ENCODE assay signal across 8 cellular contexts in genomic region chr17:81666092-81666341, GRCh38. TPM values are rescaled to one million over a fixed set of nuclear protein-coding genes. Genes with fewer than 3 reads are reported as not detected.
DNase-seq lines count a peak whose midpoint lies in the region; ATAC-seq, FAIRE-seq and TF ChIP-seq lines count a peak whose summit lies in the region.

No MANE protein-coding gene starts in this region.

- CTCF ChIA-PET in activated CD4-positive, alpha-beta T cell treated with anti-CD3 and anti-CD28 coated beads for 36 hours (lab: Charles Lee), result interaction anchor here (0.5 to 0.6 kb wide), 2 partner anchors 10 to 187 kb away, joined by 3 read pairs; no protein-coding TSS in a partner anchor
- CTCF ChIA-PET in GM12878 (lab: Yijun Ruan, JAX) (interaction anchor here (1.2 kb wide), 1 partner anchor 36 kb away, joined by 3 read pairs; no protein-coding TSS in a partner anchor), HEK293T (lab: Yijun Ruan, JAX) (no interaction called here)

- TF ChIP-seq CTCF in GM12878 (IDR thresholded peaks at IDR 0.05 in 2 of 3, conservative IDR thresholded peaks at IDR 0.05 in 1 of 3; ENCODE audit: control insufficient read depth in 2 of 3, extremely low read depth in 1 of 3, insufficient read depth in 1 of 3, low read depth in 3 of 3, low read length in 3 of 3) (no peak), thoracic aorta (IDR thresholded peaks at IDR 0.05) (no peak)

- peak overlapping the region; percentile 99 for H3K9ac ChIP-seq in GM12878 (ENCODE audit: control insufficient read depth, insufficient read depth, low read length)

- H3K4me3 Mint-ChIP-seq in activated CD4-positive, alpha-beta T cell treated with anti-CD3 and anti-CD28 coated beads for 36 hours, result peak overlapping the region; percentile 91

- H3K9me3 ChIP-seq in GM12878 (replicated peaks; ENCODE audit: control insufficient read depth, insufficient read depth, low read length) (no peaks in the 10 kb centered on the region), thoracic aorta (no peaks in the 10 kb centered on the region)

- no peaks in the 10 kb centered on the region for H3K27me3 Mint-ChIP-seq in activated CD4-positive, alpha-beta T cell treated with anti-CD3 and anti-CD28 coated beads for 36 hours

- SMC1A ChIA-PET in GM12878 (lab: Charles Lee; ENCODE audit: uncharacterized antibody, unreplicated experiment), result no interaction called here

- intact Hi-C loops in activated CD4-positive, alpha-beta T cell treated with anti-CD3 and anti-CD28 coated beads for 36 hours (cut with DNase I, micrococcal nuclease), result loop anchor here (1.0 to 5.0 kb wide), 12 partner anchors 17 to 443 kb away; partner anchors contain the start of genes MRPL12 (in 2 of the 2), P4HB (in 2 of the 2), ALYREF (in 1 of the 2) and ANAPC11 (in 1 of the 2)
- intact Hi-C loops in GM12878 (cut with micrococcal nuclease; ENCODE audit: unreplicated experiment), result loop anchor here (2.0 kb wide), 1 partner anchor 29 kb away; the partner anchor contains the start of genes NPLOC4 and TSPAN10

- no peak for TF ChIP-seq EP300 in GM12878 (IDR thresholded peaks at IDR 0.05; ENCODE audit: borderline replicate concordance in 1 of 2, control insufficient read depth in 1 of 2, low read depth in 2 of 2, low read length in 2 of 2)

- H3K27me3 ChIP-seq in GM12878 (replicated peaks in 1 of 2; ENCODE audit: control insufficient read depth in 2 of 2, insufficient read depth in 2 of 2, low read length in 1 of 2), result no peaks in the 10 kb centered on the region
- no peaks in the 10 kb centered on the region for H3K27me3 ChIP-seq in thoracic aorta (replicated peaks; ENCODE audit: insufficient read depth)

- peaks cover 53% of the 10 kb centered on the region for H3K4me1 Mint-ChIP-seq in activated CD4-positive, alpha-beta T cell treated with anti-CD3 and anti-CD28 coated beads for 36 hours

- POLR2A ChIA-PET in activated CD4-positive, alpha-beta T cell treated with anti-CD3 and anti-CD28 coated beads for 36 hours (lab: Charles Lee), result interaction anchor here (0.7 to 1.5 kb wide), 4 partner anchors 18 to 148 kb away, joined by 3 to 7 read pairs (median 4); partner anchors contain the start of genes ARL16 and HGS
- POLR2A ChIA-PET in GM12878 (lab: Charles Lee), result interaction anchor here (0.6 to 1.4 kb wide), 5 partner anchors 11 to 167 kb away, joined by 3 to 6 read pairs (median 5); partner anchors contain the start of genes ARL16, HGS, MCRIP1 and MRPL12
- POLR2A ChIA-PET in HEK293T (lab: Yijun Ruan, JAX), result interaction anchor here (0.7 to 2.8 kb wide), 17 partner anchors 10 to 271 kb away, joined by 3 to 29 read pairs (median 4); partner anchors contain the start of genes ARL16, BAHCC1, HGS and MCRIP1

- H3K36me3 Mint-ChIP-seq in activated CD4-positive, alpha-beta T cell treated with anti-CD3 and anti-CD28 coated beads for 36 hours (ENCODE audit: low read depth), result peaks cover 41% of the 10 kb centered on the region

- H3K4me2 ChIP-seq in GM12878 (ENCODE audit: control insufficient read depth, insufficient read depth), result peak overlapping the region; percentile 98

- H3K36me3 ChIP-seq in GM12878 (ENCODE audit: control insufficient read depth in 2 of 2, insufficient read depth in 2 of 2, low read length in 1 of 2), result peaks cover 2 to 5% of the 10 kb centered on the region in 2 experiments
- H3K36me3 ChIP-seq in thoracic aorta, result peaks cover 13% of the 10 kb centered on the region

- DNase-seq in activated CD4-positive, alpha-beta T cell treated with anti-CD3 and anti-CD28 coated beads for 36 hours, result peak; percentile 48
- no peak for DNase-seq in activated CD4-positive, alpha-beta T cell treated with anti-CD3 and anti-CD28 coated beads for 1 hour
- no peak for DNase-seq in Jurkat, Clone E6-1 (ENCODE audit: low read depth, low spot score)
- DNase-seq in GM12878 (ENCODE audit: low read depth, low spot score) (no peak), left kidney (ENCODE audit: low read depth, low spot score) (peak; percentile 85), thoracic aorta (ENCODE audit: low spot score) (no peak), HEK293T (ENCODE audit: extremely low spot score) (no peak)

- H3K4me3 ChIP-seq in Jurkat, Clone E6-1 (ENCODE audit: low read length), result peak overlapping the region; percentile 97
- peak overlapping the region; percentile 98 for H3K4me3 ChIP-seq in GM12878
- H3K4me3 ChIP-seq in thoracic aorta, result peak overlapping the region; percentile 100

- H3K27ac ChIP-seq in GM12878 (ENCODE audit: control insufficient read depth, insufficient read depth) (peak overlapping the region; percentile 97), thoracic aorta (peak overlapping the region; percentile 77 to 89)

- peak overlapping the region; percentile 78 for H2AFZ ChIP-seq in GM12878 (ENCODE audit: control insufficient read depth, low read depth, low read length)

- peak; percentile 15 for ATAC-seq in activated CD4-positive, alpha-beta T cell treated with anti-CD3 and anti-CD28 coated beads for 36 hours
- ATAC-seq in GM12878 (no peak), thoracic aorta (ENCODE audit: insufficient number of reproducible peaks, low FRiP score, low read depth) (no peak), HG02870 (IDR thresholded peaks at IDR 0.05; ENCODE audit: unreplicated experiment) (no peak)

- peaks cover 15% of the 10 kb centered on the region for H3K4me1 ChIP-seq in GM12878 (ENCODE audit: control insufficient read depth, insufficient read depth, low read length)
- H3K4me1 ChIP-seq in thoracic aorta (ENCODE audit: control insufficient read depth in 1 of 2, low read depth in 2 of 2), result peaks cover 9 to 25% of the 10 kb centered on the region in 2 donors

- TF ChIP-seq POLR2A in GM12878 (IDR thresholded peaks at IDR 0.05; ENCODE audit: low read depth, low read length), result no peak

- peaks cover 33% of the 10 kb centered on the region for H3K79me2 ChIP-seq in GM12878 (ENCODE audit: control insufficient read depth, insufficient read depth, low read length)

- no peak for TF ChIP-seq RAD21 in GM12878 (IDR thresholded peaks at IDR 0.05; ENCODE audit: insufficient read depth, low read depth, low read length)

- H3K9me3 Mint-ChIP-seq in activated CD4-positive, alpha-beta T cell treated with anti-CD3 and anti-CD28 coated beads for 36 hours (ENCODE audit: low read depth), result no peaks in the 10 kb centered on the region

- peak overlapping the region; percentile 97 for H3K27ac Mint-ChIP-seq in activated CD4-positive, alpha-beta T cell treated with anti-CD3 and anti-CD28 coated beads for 36 hours

- FAIRE-seq in GM12878 (lab: Jason Lieb, UNC), result no peak

- 2% methylated on average over 16 of the region's 16 CpGs for WGBS in GM12878 (ENCODE audit: insufficient coverage, insufficient replicate concordance, low lambda C conversion rate, missing lambda C conversion rate)

- in situ Hi-C loops in GM12878 (cut with MboI), result no loop called here

- RAD21 ChIA-PET in GM12878 (lab: Charles Lee; ENCODE audit: unreplicated experiment), result interaction anchor here (0.9 kb wide), 1 partner anchor 17 kb away, joined by 6 read pairs; the partner anchor contains the start of genes ARL16 and HGS

- no peaks in the 10 kb centered on the region for H4K20me1 ChIP-seq in GM12878 (ENCODE audit: control insufficient read depth, insufficient read depth)

- TSS peak; percentile 94 for BruUV-seq in GM12878 (replicated peaks; lab: Mats Ljungman, UMichigan)

RNA-seq across cellular contexts. Expression of gene OXLD1, which starts 0.4 kb away (rescaled TPM):
- total RNA-seq in activated CD4-positive, alpha-beta T cell treated with anti-CD3 and anti-CD28 coated beads for 36 hours, result 10 to 100 TPM; 29.4 to 45.3 TPM
- 41.9 TPM for polyA plus RNA-seq in Jurkat, Clone E6-1 (2012; ENCODE audit: insufficient read depth, insufficient read length)
- 25.4 and 29.4 TPM in 2 replicates for total RNA-seq in GM12878 (2013; cell fraction: nucleolus; rRNA removed)
- total RNA-seq in GM12878 (2014; rRNA removed) (74.8 and 77.7 TPM in 2 replicates), GM12878 (2014; rRNA removed; fragmentation: Illumina TruSeq; extraction: Trizol) (14.4 and 18.4 TPM in 2 replicates), GM12878 (2021) (61.2 and 70.8 TPM in 2 replicates), thoracic aorta (10 to 100 TPM; 13.7 to 33.6 TPM)
- 14.1 TPM for polyA plus RNA-seq in GM12878 (2011; ENCODE audit: low read depth)
- polyA plus RNA-seq in GM12878 (2011; rRNA removed) (6.2 and 13.5 TPM in 2 replicates), GM12878 (2014; fragmentation: Illumina TruSeq; extraction: Trizol) (3.4 and 10.2 TPM in 2 replicates), GM12878 (2014; fragmentation: Nextera tagmentation; extraction: Ambion mirVana) (1 to 10 TPM; 4.6 to 9.3 TPM), GM12878 (2014; rRNA removed) (83.2 and 84.8 TPM in 2 replicates), GM12878 (2016; fragmentation: Nextera tagmentation; extraction: Ambion mirVana) (10 to 100 TPM; 74.3 to 89.5 TPM)
- polyA plus RNA-seq in GM12878 (2011; cell fraction: cytosol; rRNA removed), result 24.6 and 47.1 TPM in 2 replicates
- 37.2 and 39.7 TPM in 2 replicates for polyA plus RNA-seq in GM12878 (2011; cell fraction: nucleus; rRNA removed)
- 28.0 and 28.4 TPM in 2 replicates for polyA plus RNA-seq in GM12878 (2012)
- polyA minus RNA-seq in GM12878 (2011; rRNA and poly(A)+ RNA removed), result 8.5 and 18.8 TPM in 2 replicates
- 6.4 and 11.4 TPM in 2 replicates for polyA minus RNA-seq in GM12878 (2011; cell fraction: cytosol; rRNA and poly(A)+ RNA removed)
- 13.7 and 25.6 TPM in 2 replicates for polyA minus RNA-seq in GM12878 (2011; cell fraction: nucleus; rRNA and poly(A)+ RNA removed)

RNA-seq across cellular contexts. Expression of gene CCDC137, which starts 0.5 kb away (rescaled TPM):
- 10 to 100 TPM; 30.0 to 36.6 TPM for total RNA-seq in activated CD4-positive, alpha-beta T cell treated with anti-CD3 and anti-CD28 coated beads for 36 hours
- 38.5 TPM for polyA plus RNA-seq in Jurkat, Clone E6-1 (2012; ENCODE audit: insufficient read depth, insufficient read length)
- 8.0 and 8.8 TPM in 2 replicates for total RNA-seq in GM12878 (2013; cell fraction: nucleolus; rRNA removed)
- 21.9 and 23.3 TPM in 2 replicates for total RNA-seq in GM12878 (2014; rRNA removed)
- total RNA-seq in GM12878 (2014; rRNA removed; fragmentation: Illumina TruSeq; extraction: Trizol), result 18.3 and 19.6 TPM in 2 replicates
- total RNA-seq in GM12878 (2021), result 32.0 and 35.1 TPM in 2 replicates
- polyA plus RNA-seq in GM12878 (2011; ENCODE audit: low read depth), result 5.7 TPM
- 7.7 and 13.7 TPM in 2 replicates for polyA plus RNA-seq in GM12878 (2011; rRNA removed)
- 12.6 and 24.0 TPM in 2 replicates for polyA plus RNA-seq in GM12878 (2011; cell fraction: cytosol; rRNA removed)
- 26.3 and 30.0 TPM in 2 replicates for polyA plus RNA-seq in GM12878 (2011; cell fraction: nucleus; rRNA removed)
- polyA plus RNA-seq in GM12878 (2012), result 16.2 and 24.2 TPM in 2 replicates
- polyA plus RNA-seq in GM12878 (2014; fragmentation: Illumina TruSeq; extraction: Trizol), result 20.9 and 32.6 TPM in 2 replicates
- polyA plus RNA-seq in GM12878 (2014; fragmentation: Nextera tagmentation; extraction: Ambion mirVana), result 1 to 10 TPM; 2.2 to 5.1 TPM
- polyA plus RNA-seq in GM12878 (2014; rRNA removed), result 33.8 and 39.3 TPM in 2 replicates
- polyA plus RNA-seq in GM12878 (2016; fragmentation: Nextera tagmentation; extraction: Ambion mirVana), result 10 to 100 TPM; 44.6 to 45.4 TPM
- 3.0 and 4.8 TPM in 2 replicates for polyA minus RNA-seq in GM12878 (2011; rRNA and poly(A)+ RNA removed)
- 5.2 and 6.8 TPM in 2 replicates for polyA minus RNA-seq in GM12878 (2011; cell fraction: cytosol; rRNA and poly(A)+ RNA removed)
- 3.4 and 11.5 TPM in 2 replicates for polyA minus RNA-seq in GM12878 (2011; cell fraction: nucleus; rRNA and poly(A)+ RNA removed)
- 10 to 100 TPM in 1 of 2 donors, 1 to 10 TPM in 1; 7.3 to 10.8 TPM for total RNA-seq in thoracic aorta

RNA-seq across cellular contexts. Expression of gene PDE6G, which starts 9.7 kb away (rescaled TPM):
- total RNA-seq in activated CD4-positive, alpha-beta T cell treated with anti-CD3 and anti-CD28 coated beads for 36 hours, result 1 to 10 TPM; 1.4 to 2.5 TPM
- polyA plus RNA-seq in Jurkat, Clone E6-1 (2012; ENCODE audit: insufficient read depth, insufficient read length), result not detected
- not detected in 2 replicates for total RNA-seq in GM12878 (2013; cell fraction: nucleolus; rRNA removed)
- total RNA-seq in GM12878 (2014; rRNA removed) (7.8 and 12.1 TPM in 2 replicates), GM12878 (2014; rRNA removed; fragmentation: Illumina TruSeq; extraction: Trizol) (1.5 and 3.5 TPM in 2 replicates), GM12878 (2021) (6.0 and 8.3 TPM in 2 replicates), thoracic aorta (not detected)
- polyA plus RNA-seq in GM12878 (2011; ENCODE audit: low read depth), result 10.5 TPM
- polyA plus RNA-seq in GM12878 (2011; rRNA removed) (0.37 and 1.8 TPM in 2 replicates), GM12878 (2014; fragmentation: Illumina TruSeq; extraction: Trizol) (7.0 and 8.0 TPM in 2 replicates), GM12878 (2014; fragmentation: Nextera tagmentation; extraction: Ambion mirVana) (under 1 TPM; 0.55 to 0.82 TPM), GM12878 (2014; rRNA removed) (10.4 and 11.1 TPM in 2 replicates), GM12878 (2016; fragmentation: Nextera tagmentation; extraction: Ambion mirVana) (1 to 10 TPM; 3.3 to 5.0 TPM)
- 1.0 and 1.3 TPM in 2 replicates for polyA plus RNA-seq in GM12878 (2011; cell fraction: cytosol; rRNA removed)
- polyA plus RNA-seq in GM12878 (2011; cell fraction: nucleus; rRNA removed), result 0.87 and 0.88 TPM in 2 replicates
- polyA plus RNA-seq in GM12878 (2012), result 10.7 and 14.5 TPM in 2 replicates
- 0.59 and 2.0 TPM in 2 replicates for polyA minus RNA-seq in GM12878 (2011; rRNA and poly(A)+ RNA removed)
- polyA minus RNA-seq in GM12878 (2011; cell fraction: cytosol; rRNA and poly(A)+ RNA removed), result not detected in 2 replicates
- not detected in 2 replicates for polyA minus RNA-seq in GM12878 (2011; cell fraction: nucleus; rRNA and poly(A)+ RNA removed)

RNA-seq across cellular contexts. Expression of gene ARL16, which starts 17.6 kb away (rescaled TPM):
- 10 to 100 TPM; 39.0 to 39.1 TPM for total RNA-seq in activated CD4-positive, alpha-beta T cell treated with anti-CD3 and anti-CD28 coated beads for 36 hours
- 38.6 TPM for polyA plus RNA-seq in Jurkat, Clone E6-1 (2012; ENCODE audit: insufficient read depth, insufficient read length)
- 16.5 and 20.3 TPM in 2 replicates for total RNA-seq in GM12878 (2013; cell fraction: nucleolus; rRNA removed)
- total RNA-seq in GM12878 (2014; rRNA removed) (41.9 and 42.1 TPM in 2 replicates), GM12878 (2014; rRNA removed; fragmentation: Illumina TruSeq; extraction: Trizol) (21.0 and 22.1 TPM in 2 replicates), GM12878 (2021) (18.6 and 25.6 TPM in 2 replicates), thoracic aorta (10 to 100 TPM; 34.4 to 40.7 TPM)
- 29.5 TPM for polyA plus RNA-seq in GM12878 (2011; ENCODE audit: low read depth)
- polyA plus RNA-seq in GM12878 (2011; rRNA removed) (26.8 and 34.3 TPM in 2 replicates), GM12878 (2014; fragmentation: Illumina TruSeq; extraction: Trizol) (15.9 and 27.4 TPM in 2 replicates), GM12878 (2014; fragmentation: Nextera tagmentation; extraction: Ambion mirVana) (10 to 100 TPM in 1 of 2 experiments, 1 to 10 TPM in 1; 4.7 to 20.8 TPM), GM12878 (2014; rRNA removed) (43.6 and 44.5 TPM in 2 replicates), GM12878 (2016; fragmentation: Nextera tagmentation; extraction: Ambion mirVana) (10 to 100 TPM; 46.5 to 47.6 TPM)
- polyA plus RNA-seq in GM12878 (2011; cell fraction: cytosol; rRNA removed), result 45.5 and 56.7 TPM in 2 replicates
- 15.8 and 23.1 TPM in 2 replicates for polyA plus RNA-seq in GM12878 (2011; cell fraction: nucleus; rRNA removed)
- polyA plus RNA-seq in GM12878 (2012), result 24.6 and 26.5 TPM in 2 replicates
- polyA minus RNA-seq in GM12878 (2011; rRNA and poly(A)+ RNA removed), result 12.5 and 18.9 TPM in 2 replicates
- polyA minus RNA-seq in GM12878 (2011; cell fraction: cytosol; rRNA and poly(A)+ RNA removed), result 5.9 and 7.2 TPM in 2 replicates
- polyA minus RNA-seq in GM12878 (2011; cell fraction: nucleus; rRNA and poly(A)+ RNA removed), result 6.4 and 10.4 TPM in 2 replicates

RNA-seq across cellular contexts. Expression of gene HGS, which starts 17.8 kb away (rescaled TPM):
- total RNA-seq in activated CD4-positive, alpha-beta T cell treated with anti-CD3 and anti-CD28 coated beads for 36 hours, result 100 to 1,000 TPM; 100 to 102 TPM
- 128 TPM for polyA plus RNA-seq in Jurkat, Clone E6-1 (2012; ENCODE audit: insufficient read depth, insufficient read length)
- total RNA-seq in GM12878 (2013; cell fraction: nucleolus; rRNA removed), result 118 and 143 TPM in 2 replicates
- total RNA-seq in GM12878 (2014; rRNA removed) (41.4 and 59.5 TPM in 2 replicates), GM12878 (2014; rRNA removed; fragmentation: Illumina TruSeq; extraction: Trizol) (23.2 and 29.3 TPM in 2 replicates), GM12878 (2021) (58.0 and 85.6 TPM in 2 replicates), thoracic aorta (100 to 1,000 TPM in 1 of 2 donors, 10 to 100 TPM in 1; 93.8 to 108 TPM)
- 26.6 TPM for polyA plus RNA-seq in GM12878 (2011; ENCODE audit: low read depth)
- polyA plus RNA-seq in GM12878 (2011; rRNA removed) (23.5 and 40.1 TPM in 2 replicates), GM12878 (2014; fragmentation: Illumina TruSeq; extraction: Trizol) (29.2 and 51.0 TPM in 2 replicates), GM12878 (2014; fragmentation: Nextera tagmentation; extraction: Ambion mirVana) (1 to 10 TPM; 2.2 to 3.7 TPM), GM12878 (2014; rRNA removed) (75.4 and 94.8 TPM in 2 replicates), GM12878 (2016; fragmentation: Nextera tagmentation; extraction: Ambion mirVana) (10 to 100 TPM; 59.9 to 69.3 TPM)
- 34.2 and 50.9 TPM in 2 replicates for polyA plus RNA-seq in GM12878 (2011; cell fraction: cytosol; rRNA removed)
- 518 and 543 TPM in 2 replicates for polyA plus RNA-seq in GM12878 (2011; cell fraction: nucleus; rRNA removed)
- polyA plus RNA-seq in GM12878 (2012), result 54.1 and 64.4 TPM in 2 replicates
- 42.9 and 44.6 TPM in 2 replicates for polyA minus RNA-seq in GM12878 (2011; rRNA and poly(A)+ RNA removed)
- 22.3 and 29.3 TPM in 2 replicates for polyA minus RNA-seq in GM12878 (2011; cell fraction: cytosol; rRNA and poly(A)+ RNA removed)
- 49.6 and 81.2 TPM in 2 replicates for polyA minus RNA-seq in GM12878 (2011; cell fraction: nucleus; rRNA and poly(A)+ RNA removed)

Comparison
In these comparisons a context has a peak if more than half of its experiments do, and no peak if none do; other contexts are left out.
1. DNase-seq: peak in activated CD4-positive, alpha-beta T cell treated with anti-CD3 and anti-CD28 coated beads for 36 hours (single experiment) and left kidney (single experiment); none in activated CD4-positive, alpha-beta T cell treated with anti-CD3 and anti-CD28 coated beads for 1 hour (single experiment), Jurkat, Clone E6-1 (single experiment), GM12878 (single experiment), thoracic aorta (single experiment) and HEK293T (single experiment).
2. Peak in every context shown above with its lines, with median percentiles within 50 percentile points of each other: H3K4me3 ChIP-seq.